In the genomic region with DNA sequence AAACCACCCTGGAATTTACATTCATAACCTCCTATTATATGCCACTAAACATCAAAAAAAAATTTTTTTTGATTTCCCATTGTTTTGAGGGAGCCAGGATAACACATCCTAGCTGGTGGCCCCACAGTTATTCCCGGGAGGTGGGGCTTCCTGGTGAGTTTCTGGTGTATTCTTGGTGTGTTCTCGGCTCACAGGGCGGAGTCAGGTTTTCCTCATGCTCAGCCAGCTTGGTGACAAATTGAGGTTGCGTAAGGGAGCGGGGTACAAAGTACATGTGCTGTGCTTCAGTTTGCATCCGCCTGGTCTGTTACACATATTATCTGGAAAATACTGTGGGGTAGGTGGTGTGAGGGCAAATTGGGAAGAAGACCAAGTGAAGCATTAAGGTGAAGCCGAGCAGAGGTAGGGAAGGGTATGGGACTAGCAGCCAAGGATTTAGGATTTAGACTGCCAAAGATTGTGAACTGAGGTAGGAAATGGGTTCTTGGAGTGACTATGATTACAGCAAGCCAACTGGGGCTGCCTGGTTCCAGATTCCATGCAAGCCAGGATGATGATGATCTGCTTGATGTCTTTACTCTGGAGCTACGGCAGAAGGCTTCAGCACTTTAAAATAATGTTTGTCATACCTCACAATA, we compare ENCODE assay signal across 10 cellular contexts. TPM values are rescaled to one million over a fixed set of nuclear protein-coding genes. Genes with fewer than 3 reads are reported as not detected.
DNase-seq lines count a peak whose midpoint lies in the region; ATAC-seq and TF ChIP-seq lines count a peak whose summit lies in the region.
"Had no signal": no experiment of that assay in that cellular context is flagged by ENCODE, and none has a peak within 500 bp of the region (broad histone marks: within the 10 kb centered on the region; RNA-seq: fewer than 3 reads in every experiment).

No MANE protein-coding gene starts in this region.

- TF ChIP-seq CTCF in GM13976 (IDR thresholded peaks at IDR 0.05; ENCODE audit: borderline replicate concordance, control extremely low read depth, extremely low read depth, insufficient read depth, missing control alignments): no peak

- no peaks in the 10 kb centered on the region for H3K9me3 ChIP-seq in aorta (ENCODE audit: control insufficient read depth, low read length)

- peaks cover 36% of the 10 kb centered on the region for H3K4me1 Mint-ChIP-seq in dendritic cell treated with granulocyte-macrophage colony-stimulating factor and Interleukin-4, amounts not matched to agents 40 ng/mL and 50 ng/mL, for 4 days (ENCODE audit: low read depth)

- H3K27me3 Mint-ChIP-seq in dendritic cell treated with granulocyte-macrophage colony-stimulating factor and Interleukin-4, amounts not matched to agents 40 ng/mL and 50 ng/mL, for 4 days: no peaks in the 10 kb centered on the region
- H3K27me3 Mint-ChIP-seq: activated naive CD8-positive, alpha-beta T cell treated with anti-CD3 and anti-CD28 coated beads, Interleukin-2, amount 50 U/mL, for 24 hours had no signal

- peak overlapping the region; percentile 40 for H3K27ac Mint-ChIP-seq in dendritic cell treated with granulocyte-macrophage colony-stimulating factor and Interleukin-4, amounts not matched to agents 40 ng/mL and 50 ng/mL, for 4 days
- H3K27ac Mint-ChIP-seq: activated naive CD8-positive, alpha-beta T cell treated with anti-CD3 and anti-CD28 coated beads, Interleukin-2, amount 50 U/mL, for 24 hours had no signal

- H3K9me3 Mint-ChIP-seq in dendritic cell treated with granulocyte-macrophage colony-stimulating factor and Interleukin-4, amounts not matched to agents 40 ng/mL and 50 ng/mL, for 4 days: no peaks in the 10 kb centered on the region
- H3K9me3 Mint-ChIP-seq: activated naive CD8-positive, alpha-beta T cell treated with anti-CD3 and anti-CD28 coated beads, Interleukin-2, amount 50 U/mL, for 24 hours had no signal

- H3K36me3 Mint-ChIP-seq in dendritic cell treated with granulocyte-macrophage colony-stimulating factor and Interleukin-4, amounts not matched to agents 40 ng/mL and 50 ng/mL, for 4 days (ENCODE audit: low read depth): no peaks in the 10 kb centered on the region

- peak; percentile 79 for ATAC-seq in aorta (ENCODE audit: low FRiP score)
- no peak for ATAC-seq in GM21529 (IDR thresholded peaks at IDR 0.05; ENCODE audit: unreplicated experiment)
- ATAC-seq: activated naive CD8-positive, alpha-beta T cell treated with anti-CD3 and anti-CD28 coated beads, Interleukin-2, amount 50 U/mL, for 24 hours had no signal

- peaks cover 0 to 3% of the 10 kb centered on the region in 2 donors for H3K4me1 ChIP-seq in aorta (ENCODE audit: control insufficient read depth in 1 of 2, insufficient read depth in 2 of 2, low read length in 2 of 2)

- H3K27ac ChIP-seq in aorta (ENCODE audit: low read depth in 1 of 2, low read length in 2 of 2): no peak overlapping the region

- WGBS in aorta, 2 donors: 87 to 90% methylated on average over 8 of the region's 8 CpGs

- DNase-seq in SIG-M5 treated with dmso at 0.1 percent for 504 hours (lab: John Stamatoyannopoulos, UW; ENCODE audit: unreplicated experiment) (peak; percentile 88), SIG-M5 (lab: John Stamatoyannopoulos, UW) (no peak), lung microvascular endothelial cell (ENCODE audit: low read depth in 2 of 2) (peak; percentile 79 to 80), aorta (peak; percentile 70 to 77), GM13976 (ENCODE audit: low spot score) (no peak)
- no peak for DNase-seq in stimulated activated CD4-positive, alpha-beta T cell treated with anti-CD3 and anti-CD28 coated beads, Interleukin-2, amount 100 ng/mL, for 24 hours
- DNase-seq: activated naive CD8-positive, alpha-beta T cell treated with anti-CD3 and anti-CD28 coated beads, Interleukin-2, amount 50 U/mL, for 24 hours; midbrain had no signal

- H3K4me3 Mint-ChIP-seq in dendritic cell treated with granulocyte-macrophage colony-stimulating factor and Interleukin-4, amounts not matched to agents 40 ng/mL and 50 ng/mL, for 4 days: no peak overlapping the region
- H3K4me3 Mint-ChIP-seq: activated naive CD8-positive, alpha-beta T cell treated with anti-CD3 and anti-CD28 coated beads, Interleukin-2, amount 50 U/mL, for 24 hours had no signal

- no peaks in the 10 kb centered on the region for H3K36me3 ChIP-seq in aorta (ENCODE audit: control insufficient read depth in 1 of 2, insufficient read depth in 2 of 2, low read length in 1 of 2)

- H3K27me3 ChIP-seq in aorta (ENCODE audit: control insufficient read depth in 1 of 2, insufficient read depth in 2 of 2, low read length in 1 of 2): no peaks in the 10 kb centered on the region

- no peak overlapping the region for H3K4me3 ChIP-seq in aorta (ENCODE audit: low read length in 2 of 2)

- intact Hi-C loops in dendritic cell treated with granulocyte-macrophage colony-stimulating factor and Interleukin-4, amounts not matched to agents 40 ng/mL and 50 ng/mL, for 4 days (cut with micrococcal nuclease): loop anchor here (5.0 kb wide), 1 partner anchor 35 kb away; no protein-coding TSS in a partner anchor
- intact Hi-C loops in aorta (cut with DNase I): no loop called here

- in situ Hi-C loops in GM13976 (cut with MboI; ENCODE audit: low sequenced_read_pairs, unreplicated experiment): no loop called here

RNA-seq across cellular contexts. Expression of a gene that starts 46.2 kb away (rescaled TPM):
- total RNA-seq in lung microvascular endothelial cell (18,098 and 18,972 TPM in 2 replicates), aorta (1,000 to 10,000 TPM; 7,659 to 8,197 TPM)
- over 10,000 TPM in 1 of 2 donors, 1,000 to 10,000 TPM in 1; 9,464 to 18,336 TPM for polyA plus RNA-seq in aorta

Comparison
In these comparisons a context has a peak if more than half of its experiments do, and no peak if none do; other contexts are left out.
1. DNase-seq: peak in SIG-M5 treated with dmso at 0.1 percent for 504 hours (single experiment), lung microvascular endothelial cell (2 of 2) and aorta (2 of 2); none in SIG-M5 (single experiment), GM13976 (single experiment) and stimulated activated CD4-positive, alpha-beta T cell treated with anti-CD3 and anti-CD28 coated beads, Interleukin-2, amount 100 ng/mL, for 24 hours (0 of 2).